7 cellular contexts compared by ENCODE assay signal in genomic region chr22:38203090-38203810, GRCh38. TPM values are rescaled to one million over a fixed set of nuclear protein-coding genes. Genes with fewer than 3 reads are reported as not detected.
A peak's percentile ranks its signal among the peaks of the same experiment; 100 is the strongest.
DNase-seq lines count a peak whose midpoint lies in the region; ATAC-seq and TF ChIP-seq lines count a peak whose summit lies in the region.

No MANE protein-coding gene starts in this region.

- TF ChIP-seq EP300 in stomach (IDR thresholded peaks at IDR 0.05): no peak

- H3K9ac ChIP-seq in OCI-LY1 (ENCODE audit: low read length): peak overlapping the region; percentile 57; the same call in 1 of the 2 replicates

- H3K9me3 ChIP-seq in OCI-LY1 (ENCODE audit: low read length) (no peaks in the 10 kb centered on the region), stomach (no peaks in the 10 kb centered on the region)

- H3K36me3 ChIP-seq in OCI-LY1 (ENCODE audit: insufficient read depth, low read length) (no peaks in the 10 kb centered on the region), stomach (peaks cover 0 to 13% (median 4%) of the 10 kb centered on the region in 4 donors)

- in situ Hi-C loops in GM18951 (cut with MboI; ENCODE audit: low sequenced_read_pairs, unreplicated experiment) (no loop called here), astrocyte of the spinal cord (cut with HindIII; ENCODE audit: low sequenced_read_pairs) (no loop called here)

- H3F3A ChIP-seq in OCI-LY1 (ENCODE audit: insufficient read depth, low read length): no peaks in the 10 kb centered on the region

- WGBS in stomach, 5 donors: 5 to 8% (median 7%) methylated on average over 12 to 19 of the region's 19 CpGs

- TF ChIP-seq POLR2A in GM18951 (IDR thresholded peaks at IDR 0.05; ENCODE audit: extremely low read depth, insufficient read depth, insufficient read length): peak; percentile 31
- peak in 2 of 4 donors; percentile 21 to 22 for TF ChIP-seq POLR2A in stomach (IDR thresholded peaks at IDR 0.05)

- H3K27ac ChIP-seq in OCI-LY1 (ENCODE audit: low read depth, low read length, poor library complexity, severe bottlenecking) (no peak overlapping the region), stomach (peak overlapping the region; percentile 98 to 100 (median 100))

- no peaks in the 10 kb centered on the region for H3K9me2 ChIP-seq in OCI-LY1 (ENCODE audit: low read depth, low read length)

- H3K4me3 ChIP-seq in OCI-LY1 (ENCODE audit: low read depth, low read length, poor library complexity, severe bottlenecking) (peak overlapping the region; percentile 78), astrocyte of the spinal cord (ENCODE audit: low read depth, low read length) (peak overlapping the region; percentile 68), stomach (peak overlapping the region; percentile 69 to 96 (median 80))

- DNase-seq in astrocyte of the spinal cord (ENCODE audit: low read depth, low spot score) (peak; percentile 34), left colon (peak; percentile 84 to 87), stomach (peak; percentile 85), omental fat pad (ENCODE audit: low spot score) (no peak), NCI-H2171 (lab: John Stamatoyannopoulos, UW) (no peak)

- intact Hi-C loops in left colon (cut with DNase I, micrococcal nuclease) (no loop called here), stomach (cut with DNase I; ENCODE audit: low total_unique reads) (no loop called here)

- TF ChIP-seq CTCF in OCI-LY1 (IDR thresholded peaks at IDR 0.05; ENCODE audit: low read length) (no peak), astrocyte of the spinal cord (IDR thresholded peaks at IDR 0.05; ENCODE audit: low read depth, low read length) (no peak), stomach (IDR thresholded peaks at IDR 0.05) (no peak), omental fat pad (IDR thresholded peaks at IDR 0.05) (no peak)

- H3K27me3 ChIP-seq in OCI-LY1 (ENCODE audit: insufficient read depth, low read length): no peaks in the 10 kb centered on the region
- no peaks in the 10 kb centered on the region for H3K27me3 ChIP-seq in stomach

- no peaks in the 10 kb centered on the region for H3K79me2 ChIP-seq in OCI-LY1 (ENCODE audit: insufficient read depth, low read length)

- H3K4me1 ChIP-seq in OCI-LY1 (ENCODE audit: insufficient read depth, low read length, severe bottlenecking) (peaks cover 27% of the 10 kb centered on the region), stomach (peaks cover 18 to 43% (median 34%) of the 10 kb centered on the region in 4 donors)

- ATAC-seq in left colon: peak; percentile 63
- ATAC-seq in omental fat pad (ENCODE audit: low FRiP score): no peak

- H2AFZ ChIP-seq in OCI-LY1 (ENCODE audit: low read length): no peak overlapping the region

- H3K4me2 ChIP-seq in OCI-LY1 (ENCODE audit: low read length): peak overlapping the region; percentile 84

- no peaks in the 10 kb centered on the region for H4K20me1 ChIP-seq in OCI-LY1 (ENCODE audit: insufficient read depth, low read length)

RNA-seq across cellular contexts. Expression of gene MAFF, which starts 1.5 kb away (rescaled TPM):
- total RNA-seq in left colon: 10 to 100 TPM; 18.0 to 22.2 TPM
- total RNA-seq in stomach: 100 to 1,000 TPM in 2 of 5 donors, 10 to 100 TPM in 1, 1 to 10 TPM in 1, under 1 TPM in 1; 0.58 to 130 (median 58.9) TPM
- polyA plus RNA-seq in stomach: 10 to 100 TPM; 16.0 to 65.7 (median 35.7) TPM
- total RNA-seq in omental fat pad: 100 to 1,000 TPM in 3 of 4 donors, 10 to 100 TPM in 1; 73.9 to 334 (median 202) TPM

RNA-seq across cellular contexts. Expression of gene PLA2G6, which starts 21.6 kb away (rescaled TPM):
- total RNA-seq in left colon: 10 to 100 TPM; 21.2 to 24.9 TPM
- 10 to 100 TPM; 24.0 to 68.3 (median 30.0) TPM for total RNA-seq in stomach
- 10 to 100 TPM in 2 of 3 donors, 1 to 10 TPM in 1; 6.0 to 24.8 (median 11.8) TPM for polyA plus RNA-seq in stomach
- 10 to 100 TPM; 30.8 to 58.5 (median 45.1) TPM for total RNA-seq in omental fat pad

Comparison
In these comparisons a context has a peak if more than half of its experiments do, and no peak if none do; other contexts are left out.
1. DNase-seq: peak in astrocyte of the spinal cord (single experiment), left colon (2 of 2) and stomach (single experiment); none in omental fat pad (single experiment) and NCI-H2171 (single experiment).
2. Peak in every context shown above with its lines, with median percentiles within 50 percentile points of each other: H3K4me3 ChIP-seq.